9 cellular contexts compared by ENCODE assay signal in genomic region chr17:73342549-73343167, GRCh38. TPM values are rescaled to one million over a fixed set of nuclear protein-coding genes. Genes with fewer than 3 reads are reported as not detected.
DNase-seq lines count a peak whose midpoint lies in the region; ATAC-seq, FAIRE-seq and TF ChIP-seq lines count a peak whose summit lies in the region.
"Had no signal": no experiment of that assay in that cellular context is flagged by ENCODE, and none has a peak within 500 bp of the region (broad histone marks: within the 10 kb centered on the region; RNA-seq: fewer than 3 reads in every experiment).

No MANE protein-coding gene starts in this region.

- no peak overlapping the region for H3K4me3 Mint-ChIP-seq in T-helper 2 cell treated with Interferon-gamma antibody and Interleukin-4, amounts not matched to agents 5 μg/mL and 100 μg/mL, for 36 hours

- H3K27ac Mint-ChIP-seq in T-helper 2 cell treated with Interferon-gamma antibody and Interleukin-4, amounts not matched to agents 5 μg/mL and 100 μg/mL, for 36 hours: no peak overlapping the region

- intact Hi-C loops in sciatic nerve (cut with DNase I): no loop called here

- FAIRE-seq in RCC 7860 (lab: Jason Lieb, UNC): no peak

- no peaks in the 10 kb centered on the region for H3K27me3 Mint-ChIP-seq in T-helper 2 cell treated with Interferon-gamma antibody and Interleukin-4, amounts not matched to agents 5 μg/mL and 100 μg/mL, for 36 hours (ENCODE audit: low read depth)

- DNase-seq in GM03348 (ENCODE audit: low spot score) (peak; percentile 69), RCC 7860 (ENCODE audit: low spot score) (peak; percentile 74), fibroblast of pulmonary artery (ENCODE audit: low read depth) (peak; percentile 74), sciatic nerve (ENCODE audit: low spot score) (peak; percentile 61), DMS153 treated with DMSO at 0.1 percent for 48 hours (lab: John Stamatoyannopoulos, UW; ENCODE audit: unreplicated experiment) (no peak)
- DNase-seq in T-helper 2 cell treated with Interferon-gamma antibody and Interleukin-4, amounts not matched to agents 5 μg/mL and 100 μg/mL, for 36 hours (ENCODE audit: low spot score): no peak
- DNase-seq: KBM-7 had no signal

- H3K4me1 Mint-ChIP-seq in T-helper 2 cell treated with Interferon-gamma antibody and Interleukin-4, amounts not matched to agents 5 μg/mL and 100 μg/mL, for 36 hours (ENCODE audit: low read depth): peaks cover 3% of the 10 kb centered on the region

- no peaks in the 10 kb centered on the region for H3K36me3 Mint-ChIP-seq in T-helper 2 cell treated with Interferon-gamma antibody and Interleukin-4, amounts not matched to agents 5 μg/mL and 100 μg/mL, for 36 hours (ENCODE audit: low read depth)

- ATAC-seq in sciatic nerve: no peak
- no peak for ATAC-seq in HG02763 (IDR thresholded peaks at IDR 0.05; ENCODE audit: unreplicated experiment)
- no peak for ATAC-seq in HG02571 (IDR thresholded peaks at IDR 0.05; ENCODE audit: unreplicated experiment)

- H3K9me3 Mint-ChIP-seq in T-helper 2 cell treated with Interferon-gamma antibody and Interleukin-4, amounts not matched to agents 5 μg/mL and 100 μg/mL, for 36 hours: no peaks in the 10 kb centered on the region

- H3K4me3 ChIP-seq in fibroblast of pulmonary artery (replicated peaks; ENCODE audit: low read depth, low read length): peak overlapping the region; percentile 9

- TF ChIP-seq CTCF in fibroblast of pulmonary artery (IDR thresholded peaks at IDR 0.05; ENCODE audit: low read length, missing control alignments): peak; percentile 35

RNA-seq across cellular contexts. Expression of gene CDC42EP4, which starts 30.9 kb away (rescaled TPM):
- 98.8 TPM for total RNA-seq in sciatic nerve

Comparison
In these comparisons a context has a peak if more than half of its experiments do, and no peak if none do; other contexts are left out.
1. DNase-seq: peak in GM03348 (single experiment), RCC 7860 (single experiment), fibroblast of pulmonary artery (single experiment) and sciatic nerve (single experiment); none in DMS153 treated with DMSO at 0.1 percent for 48 hours (single experiment) and T-helper 2 cell treated with Interferon-gamma antibody and Interleukin-4, amounts not matched to agents 5 μg/mL and 100 μg/mL, for 36 hours (single experiment).